ENCODE assay signal across 25 cellular contexts in genomic region chr20:51164732-51165530, GRCh38.
DNase-seq lines count a peak whose midpoint lies in the region; ATAC-seq and TF ChIP-seq lines count a peak whose summit lies in the region.
"Had no signal": no experiment of that assay in that cellular context is flagged by ENCODE, and none has a peak within 500 bp of the region (broad histone marks: within the 10 kb centered on the region; RNA-seq: fewer than 3 reads in every experiment).

No MANE protein-coding gene starts in this region.

- peaks cover 0 to 7% (median 0%) of the 10 kb centered on the region in 4 donors for H3K27me3 ChIP-seq in esophagus muscularis mucosa

- H3K36me3 ChIP-seq in esophagus muscularis mucosa, result no peaks in the 10 kb centered on the region
- H3K36me3 ChIP-seq: SJCRH30 had no signal

- H3K4me1 ChIP-seq in esophagus muscularis mucosa, result no peaks in the 10 kb centered on the region
- H3K4me1 ChIP-seq: SJCRH30 had no signal

- H3K36me3 Mint-ChIP-seq in osteocyte (ENCODE audit: unreplicated experiment), result no peaks in the 10 kb centered on the region

- peaks cover 0 to 8% (median 5%) of the 10 kb centered on the region in 4 donors for H3K9me3 ChIP-seq in esophagus muscularis mucosa
- H3K9me3 ChIP-seq: SJCRH30 had no signal

- no peak overlapping the region for H3K4me3 ChIP-seq in esophagus muscularis mucosa
- H3K4me3 ChIP-seq: SJCRH30 had no signal

- H3K27ac Mint-ChIP-seq in osteocyte (ENCODE audit: unreplicated experiment), result no peak overlapping the region
- H3K27ac Mint-ChIP-seq: B cell had no signal

- peaks cover 51% of the 10 kb centered on the region for H3K27me3 Mint-ChIP-seq in osteocyte (ENCODE audit: unreplicated experiment)

- intact Hi-C loops in esophagus muscularis mucosa (cut with DNase I), result no loop called here
- intact Hi-C loops in cardiac septum (cut with DNase I), result no loop called here

- TF ChIP-seq POLR2A in esophagus muscularis mucosa (IDR thresholded peaks at IDR 0.05; ENCODE audit: low read depth), result no peak

- H3K4me1 Mint-ChIP-seq in osteocyte (ENCODE audit: unreplicated experiment), result no peaks in the 10 kb centered on the region
- H3K4me1 Mint-ChIP-seq: B cell had no signal

- H3K27ac ChIP-seq in esophagus muscularis mucosa (replicated peaks in 1 of 4), result no peak overlapping the region
- H3K27ac ChIP-seq: 22Rv1, SJCRH30 had no signal

- TF ChIP-seq CTCF in esophagus muscularis mucosa (IDR thresholded peaks at IDR 0.05) (no peak), osteocyte (IDR thresholded peaks at IDR 0.05) (no peak)

- no peak for ATAC-seq in HG02885 (IDR thresholded peaks at IDR 0.05; ENCODE audit: poor library complexity, unreplicated experiment)
- ATAC-seq: Right ventricle myocardium inferior, SK-N-SH treated with all-trans-retinoic acid at 6 μM for 48 hours had no signal

- H3K9me3 Mint-ChIP-seq in osteocyte (ENCODE audit: unreplicated experiment), result peaks cover 10% of the 10 kb centered on the region

- DNase-seq in NCI-H82 (lab: John Stamatoyannopoulos, UW), result peak; percentile 31
- DNase-seq in NCI-H82 treated with DMSO at 0.1 percent for 48 hours (lab: John Stamatoyannopoulos, UW; ENCODE audit: unreplicated experiment), result no peak
- DNase-seq in esophagus muscularis mucosa (ENCODE audit: extremely low spot score), result peak; percentile 77
- DNase-seq in osteocyte (ENCODE audit: extremely low spot score, unreplicated experiment), result peak; percentile 65
- DNase-seq in NCI-H2171 (lab: John Stamatoyannopoulos, UW), result no peak
- DNase-seq in cardiac septum (ENCODE audit: low spot score), result no peak
- DNase-seq: Calu3, DMS79 treated with DMSO at 0.1 percent for 48 hours, GF-D8, GOT3, HCEC 1CT, IMR-90, KG1, NCI-H1092, NCI-H1417 treated with DMSO at 0.1 percent for 48 hours, NCI-H1694 treated with DMSO at 0.1 percent for 48 hours, NCI-H2081, NCI-H226, NCI-H510A, SJCRH30 had no signal

- WGBS in esophagus muscularis mucosa, result 84% methylated on average over 11 of the region's 11 CpGs

- no peak overlapping the region for H3K4me3 Mint-ChIP-seq in osteocyte (ENCODE audit: unreplicated experiment)
- H3K4me3 Mint-ChIP-seq: B cell had no signal

- no peak for TF ChIP-seq EP300 in esophagus muscularis mucosa (IDR thresholded peaks at IDR 0.05)

Comparison
In these comparisons a context has a peak if more than half of its experiments do, and no peak if none do; other contexts are left out.
1. DNase-seq: peak in NCI-H82 (single experiment), esophagus muscularis mucosa (single experiment) and osteocyte (single experiment); none in NCI-H82 treated with DMSO at 0.1 percent for 48 hours (single experiment), NCI-H2171 (single experiment) and cardiac septum (single experiment).